Comparison of ENCODE assay signal across 19 cellular contexts in the genomic region with DNA sequence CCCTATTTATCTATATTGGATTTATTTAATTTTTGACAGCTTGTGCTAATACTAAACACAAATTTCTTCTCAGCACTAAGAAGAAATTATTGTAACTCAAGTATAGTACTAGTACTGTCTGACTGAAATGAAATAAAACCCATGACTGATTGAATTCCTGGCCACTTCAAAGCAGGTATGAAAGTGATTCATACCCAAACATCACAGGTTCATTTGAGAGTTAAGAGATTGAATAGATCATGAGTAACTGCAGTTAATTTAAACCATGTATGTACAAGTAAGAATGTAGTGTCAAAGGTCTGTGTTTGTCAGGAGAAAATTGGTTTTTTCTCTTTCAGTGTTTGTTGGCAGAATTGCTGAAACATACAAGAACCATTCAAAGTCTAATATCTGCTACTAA.
"Had no signal": no experiment of that assay in that cellular context is flagged by ENCODE, and none has a peak within 500 bp of the region (broad histone marks: within the 10 kb centered on the region; RNA-seq: fewer than 3 reads in every experiment).

No MANE protein-coding gene starts in this region.

- H3K9me3 Mint-ChIP-seq: activated CD4-positive, alpha-beta memory T cell treated with anti-CD3 and anti-CD28 coated beads, Interleukin-2, amount 10 ng/mL, durations not matched to agents 7 days and 5 days had no signal

- H3K9me3 ChIP-seq: esophagus squamous epithelium, left ventricle myocardium inferior, transverse colon had no signal

- H3K4me1 ChIP-seq: esophagus squamous epithelium, transverse colon had no signal

- H3K4me3 ChIP-seq: dorsolateral prefrontal cortex, esophagus squamous epithelium, left ventricle myocardium inferior, transverse colon had no signal

- H3K4me3 Mint-ChIP-seq: activated CD4-positive, alpha-beta memory T cell treated with anti-CD3 and anti-CD28 coated beads, Interleukin-2, amount 10 ng/mL, durations not matched to agents 7 days and 5 days; activated naive CD8-positive, alpha-beta T cell treated with anti-CD3 and anti-CD28 coated beads for 36 hours; natural killer cell treated with Interleukin-12 subunit alpha and Interleukin-12 subunit beta and Interleukin-15 and Interleukin-18, amount 100 ng/mL, for 72 hours; stimulated activated naive B cell treated with anti-CD40 and anti-IgM and Interleukin-4, amounts not matched to agents 10 μg/mL and 1 μg/mL and 100 μg/mL, for 72 hours; T-helper 2 cell treated with Interferon-gamma antibody and Interleukin-4, amounts not matched to agents 5 μg/mL and 100 μg/mL, for 36 hours had no signal

- H3K36me3 ChIP-seq: esophagus squamous epithelium, left ventricle myocardium inferior, transverse colon had no signal

- DNase-seq: activated CD4-positive, alpha-beta memory T cell treated with anti-CD3 and anti-CD28 coated beads, Interleukin-2, amount 10 ng/mL, durations not matched to agents 7 days and 5 days; activated CD4-positive, alpha-beta T cell treated with anti-CD3 and anti-CD28 coated beads for 1 hour; activated gamma-delta T cell treated with Interleukin-2 at 50 U/mL for 16 hours; activated naive CD8-positive, alpha-beta T cell treated with anti-CD3 and anti-CD28 coated beads for 36 hours; activated T-cell treated with anti-CD3 and anti-CD28 coated beads, Interleukin-2, amount 50 U/mL, for 48 hours; anterior cingulate cortex; dorsolateral prefrontal cortex; esophagus squamous epithelium; foreskin fibroblast; left ventricle myocardium inferior; mesenchymal stem cell; occipital lobe; stimulated activated CD4-positive, alpha-beta T cell treated with anti-CD3 and anti-CD28 coated beads, Interleukin-2, amount 100 ng/mL, for 24 hours; stimulated activated naive B cell treated with anti-CD40 and anti-IgM and Interleukin-4, amounts not matched to agents 10 μg/mL and 1 μg/mL and 100 μg/mL, for 72 hours; transverse colon had no signal

- H3K4me1 Mint-ChIP-seq: activated CD4-positive, alpha-beta memory T cell treated with anti-CD3 and anti-CD28 coated beads, Interleukin-2, amount 10 ng/mL, durations not matched to agents 7 days and 5 days; activated naive CD8-positive, alpha-beta T cell treated with anti-CD3 and anti-CD28 coated beads for 36 hours; stimulated activated naive B cell treated with anti-CD40 and anti-IgM and Interleukin-4, amounts not matched to agents 10 μg/mL and 1 μg/mL and 100 μg/mL, for 72 hours had no signal

- ATAC-seq: natural killer cell treated with Interleukin-12 subunit alpha and Interleukin-12 subunit beta and Interleukin-15 and Interleukin-18, amount 100 ng/mL, for 72 hours; sciatic nerve; stimulated activated naive B cell treated with anti-CD40 and anti-IgM and Interleukin-4, amounts not matched to agents 10 μg/mL and 1 μg/mL and 100 μg/mL, for 72 hours had no signal

- H3K27me3 Mint-ChIP-seq: activated CD4-positive, alpha-beta memory T cell treated with anti-CD3 and anti-CD28 coated beads, Interleukin-2, amount 10 ng/mL, durations not matched to agents 7 days and 5 days; activated naive CD8-positive, alpha-beta T cell treated with anti-CD3 and anti-CD28 coated beads for 36 hours; natural killer cell treated with Interleukin-12 subunit alpha and Interleukin-12 subunit beta and Interleukin-15 and Interleukin-18, amount 100 ng/mL, for 72 hours; progenitor cell of endocrine pancreas; stimulated activated naive B cell treated with anti-CD40 and anti-IgM and Interleukin-4, amounts not matched to agents 10 μg/mL and 1 μg/mL and 100 μg/mL, for 72 hours had no signal

- H3K27ac Mint-ChIP-seq: activated CD4-positive, alpha-beta memory T cell treated with anti-CD3 and anti-CD28 coated beads, Interleukin-2, amount 10 ng/mL, durations not matched to agents 7 days and 5 days; activated naive CD8-positive, alpha-beta T cell treated with anti-CD3 and anti-CD28 coated beads for 36 hours; natural killer cell treated with Interleukin-12 subunit alpha and Interleukin-12 subunit beta and Interleukin-15 and Interleukin-18, amount 100 ng/mL, for 72 hours; progenitor cell of endocrine pancreas; stimulated activated naive B cell treated with anti-CD40 and anti-IgM and Interleukin-4, amounts not matched to agents 10 μg/mL and 1 μg/mL and 100 μg/mL, for 72 hours; T-helper 2 cell treated with Interferon-gamma antibody and Interleukin-4, amounts not matched to agents 5 μg/mL and 100 μg/mL, for 36 hours had no signal

- H3K27ac ChIP-seq: dorsolateral prefrontal cortex, esophagus squamous epithelium, left ventricle myocardium inferior, transverse colon had no signal

- H3K27me3 ChIP-seq: esophagus squamous epithelium, transverse colon had no signal

- H3K36me3 Mint-ChIP-seq: activated naive CD8-positive, alpha-beta T cell treated with anti-CD3 and anti-CD28 coated beads for 36 hours; stimulated activated naive B cell treated with anti-CD40 and anti-IgM and Interleukin-4, amounts not matched to agents 10 μg/mL and 1 μg/mL and 100 μg/mL, for 72 hours had no signal
